17 cellular contexts compared by ENCODE assay signal in genomic region chr21:34939673-34940321, GRCh38.
DNase-seq lines count a peak whose midpoint lies in the region; ATAC-seq, FAIRE-seq and TF ChIP-seq lines count a peak whose summit lies in the region.
"Had no signal": no experiment of that assay in that cellular context is flagged by ENCODE, and none has a peak within 500 bp of the region (broad histone marks: within the 10 kb centered on the region; RNA-seq: fewer than 3 reads in every experiment).

No MANE protein-coding gene starts in this region.

- no peak for ATAC-seq in activated CD8-positive, alpha-beta T cell treated with anti-CD3 and anti-CD28 coated beads for 36 hours
- ATAC-seq in activated CD8-positive, alpha-beta T cell treated with anti-CD3 and anti-CD28 coated beads, Interleukin-2, amount 10 ng/mL, durations not matched to agents 7 days and 5 days = no peak
- ATAC-seq in T-cell (replicated peaks in 1 of 4) = no peak
- no peak for ATAC-seq in naive thymus-derived CD4-positive, alpha-beta T cell
- ATAC-seq in upper lobe of right lung = no peak
- no peak for ATAC-seq in Right ventricle myocardium inferior
- ATAC-seq: activated CD4-positive, CD25-positive, alpha-beta regulatory T cell treated with anti-CD3 and anti-CD28 coated beads, Interleukin-2, amount 50 U/mL, for 24 hours had no signal

- H3K27ac ChIP-seq in naive thymus-derived CD4-positive, alpha-beta T cell (ENCODE audit: low read depth, low read length) = no peak overlapping the region
- no peak overlapping the region for H3K27ac ChIP-seq in upper lobe of right lung
- no peak overlapping the region for H3K27ac ChIP-seq in small intestine (ENCODE audit: low read depth in 1 of 2, low read length in 1 of 2)
- H3K27ac ChIP-seq: parathyroid adenoma, thoracic aorta had no signal

- no peaks in the 10 kb centered on the region for H3K36me3 Mint-ChIP-seq in activated CD8-positive, alpha-beta T cell treated with anti-CD3 and anti-CD28 coated beads for 36 hours (ENCODE audit: low read depth)
- H3K36me3 Mint-ChIP-seq in activated CD8-positive, alpha-beta T cell treated with anti-CD3 and anti-CD28 coated beads, Interleukin-2, amount 10 ng/mL, durations not matched to agents 7 days and 5 days (ENCODE audit: low read depth) = peaks cover 4% of the 10 kb centered on the region
- H3K36me3 Mint-ChIP-seq in Calu3 (ENCODE audit: insufficient read depth, unreplicated experiment) = no peaks in the 10 kb centered on the region
- H3K36me3 Mint-ChIP-seq in T-cell = peaks cover 4% of the 10 kb centered on the region
- H3K36me3 Mint-ChIP-seq in naive thymus-derived CD4-positive, alpha-beta T cell = peaks cover 0 to 7% (median 4%) of the 10 kb centered on the region in 5 donors

- CTCF ChIA-PET in activated CD8-positive, alpha-beta T cell treated with anti-CD3 and anti-CD28 coated beads for 36 hours (lab: Charles Lee) = interaction anchor here (0.9 kb wide), 1 partner anchor 28 kb away, joined by 3 read pairs; no protein-coding TSS in a partner anchor
- CTCF ChIA-PET in activated CD8-positive, alpha-beta T cell treated with anti-CD3 and anti-CD28 coated beads, Interleukin-2, amount 10 ng/mL, durations not matched to agents 7 days and 5 days (lab: Charles Lee) = no interaction called here
- CTCF ChIA-PET in Calu3 (lab: Charles Lee) (no interaction called here), T-cell (lab: Charles Lee) (interaction anchor here (0.6 to 0.7 kb wide), 2 partner anchors 15 to 112 kb away, joined by 3 read pairs; no protein-coding TSS in a partner anchor)
- CTCF ChIA-PET in naive thymus-derived CD4-positive, alpha-beta T cell (lab: Charles Lee) = no interaction called here

- FAIRE-seq in small intestine (lab: Jason Lieb, UNC) = no peak
- FAIRE-seq: HTR-8/SVneo had no signal

- no peak overlapping the region for H3K4me3 Mint-ChIP-seq in activated CD8-positive, alpha-beta T cell treated with anti-CD3 and anti-CD28 coated beads for 36 hours
- no peak overlapping the region for H3K4me3 Mint-ChIP-seq in activated CD8-positive, alpha-beta T cell treated with anti-CD3 and anti-CD28 coated beads, Interleukin-2, amount 10 ng/mL, durations not matched to agents 7 days and 5 days
- no peak overlapping the region for H3K4me3 Mint-ChIP-seq in Calu3 (ENCODE audit: low read depth, unreplicated experiment)
- H3K4me3 Mint-ChIP-seq in T-cell = no peak overlapping the region
- peak overlapping the region in 4 of 10 donors; percentile 3 to 29 (median 21) for H3K4me3 Mint-ChIP-seq in naive thymus-derived CD4-positive, alpha-beta T cell
- H3K4me3 Mint-ChIP-seq: T-helper 2 cell treated with Interferon-gamma antibody and Interleukin-4, amounts not matched to agents 5 μg/mL and 100 μg/mL, for 36 hours had no signal

- no TSS peak for BruUV-seq in Calu3 (replicated peaks; lab: Mats Ljungman, UMichigan)

- H3K27me3 ChIP-seq in naive thymus-derived CD4-positive, alpha-beta T cell (ENCODE audit: control insufficient read depth in 2 of 2, insufficient read depth in 2 of 2, low read length in 2 of 2) = no peaks in the 10 kb centered on the region
- H3K27me3 ChIP-seq in upper lobe of right lung = no peaks in the 10 kb centered on the region
- H3K27me3 ChIP-seq in small intestine (ENCODE audit: control insufficient read depth in 2 of 2, insufficient read depth in 2 of 2, low read length in 2 of 2) = no peaks in the 10 kb centered on the region

- no peaks in the 10 kb centered on the region for H3K27me3 Mint-ChIP-seq in activated CD8-positive, alpha-beta T cell treated with anti-CD3 and anti-CD28 coated beads for 36 hours
- H3K27me3 Mint-ChIP-seq in activated CD8-positive, alpha-beta T cell treated with anti-CD3 and anti-CD28 coated beads, Interleukin-2, amount 10 ng/mL, durations not matched to agents 7 days and 5 days (ENCODE audit: low read depth) = peaks cover 6% of the 10 kb centered on the region
- H3K27me3 Mint-ChIP-seq in Calu3 (ENCODE audit: unreplicated experiment) (no peaks in the 10 kb centered on the region), T-cell (no peaks in the 10 kb centered on the region)
- H3K27me3 Mint-ChIP-seq in naive thymus-derived CD4-positive, alpha-beta T cell = no peaks in the 10 kb centered on the region

- H3K27ac Mint-ChIP-seq in activated CD8-positive, alpha-beta T cell treated with anti-CD3 and anti-CD28 coated beads for 36 hours = peak overlapping the region; percentile 40
- H3K27ac Mint-ChIP-seq in activated CD8-positive, alpha-beta T cell treated with anti-CD3 and anti-CD28 coated beads, Interleukin-2, amount 10 ng/mL, durations not matched to agents 7 days and 5 days = no peak overlapping the region
- no peak overlapping the region for H3K27ac Mint-ChIP-seq in Calu3 (ENCODE audit: unreplicated experiment)
- H3K27ac Mint-ChIP-seq in T-cell = peak overlapping the region; percentile 81 to 88
- peak overlapping the region in 8 of 9 donors; percentile 60 to 96 (median 84) for H3K27ac Mint-ChIP-seq in naive thymus-derived CD4-positive, alpha-beta T cell
- H3K27ac Mint-ChIP-seq: T-helper 2 cell treated with Interferon-gamma antibody and Interleukin-4, amounts not matched to agents 5 μg/mL and 100 μg/mL, for 36 hours had no signal

- no peak overlapping the region for H3K4me3 ChIP-seq in naive thymus-derived CD4-positive, alpha-beta T cell (ENCODE audit: low read length)
- H3K4me3 ChIP-seq in upper lobe of right lung (no peak overlapping the region), small intestine (ENCODE audit: low read depth in 1 of 2, low read length in 2 of 2) (no peak overlapping the region)
- H3K4me3 ChIP-seq: thoracic aorta had no signal

- no peak for DNase-seq in activated CD8-positive, alpha-beta T cell treated with anti-CD3 and anti-CD28 coated beads for 36 hours
- DNase-seq in activated CD8-positive, alpha-beta T cell treated with anti-CD3 and anti-CD28 coated beads, Interleukin-2, amount 10 ng/mL, durations not matched to agents 7 days and 5 days = no peak
- DNase-seq in Calu3 = peak; percentile 8
- DNase-seq in T-cell = no peak
- no peak for DNase-seq in naive thymus-derived CD4-positive, alpha-beta T cell
- no peak for DNase-seq in upper lobe of right lung
- no peak for DNase-seq in Right ventricle myocardium inferior (ENCODE audit: missing footprints)
- DNase-seq in small intestine = no peak
- DNase-seq: MM.1S; NCI-H2081 treated with DMSO at 0.1 percent for 48 hours; NCI-H510A treated with DMSO at 0.1 percent for 48 hours; stimulated activated CD4-positive, alpha-beta T cell treated with anti-CD3 and anti-CD28 coated beads, Interleukin-4, amount 100 ng/mL, for 4 hours had no signal

- intact Hi-C loops in activated CD8-positive, alpha-beta T cell treated with anti-CD3 and anti-CD28 coated beads for 36 hours (cut with micrococcal nuclease) = loop anchor here (5.0 kb wide), 1 partner anchor 108 kb away; the partner anchor contains the start of gene RUNX1
- intact Hi-C loops in Calu3 (cut with micrococcal nuclease; ENCODE audit: unreplicated experiment) = no loop called here
- intact Hi-C loops in naive thymus-derived CD4-positive, alpha-beta T cell (cut with micrococcal nuclease) = no loop called here
- intact Hi-C loops in upper lobe of right lung (cut with DNase I) = no loop called here
- intact Hi-C loops in Right ventricle myocardium inferior (cut with DNase I) = no loop called here

- 77 to 87% (median 84%) methylated on average over 6 of the region's 6 CpGs for WGBS in small intestine, 3 donors

- H3K9me3 Mint-ChIP-seq in activated CD8-positive, alpha-beta T cell treated with anti-CD3 and anti-CD28 coated beads for 36 hours = no peaks in the 10 kb centered on the region
- no peaks in the 10 kb centered on the region for H3K9me3 Mint-ChIP-seq in activated CD8-positive, alpha-beta T cell treated with anti-CD3 and anti-CD28 coated beads, Interleukin-2, amount 10 ng/mL, durations not matched to agents 7 days and 5 days (ENCODE audit: insufficient read depth)
- H3K9me3 Mint-ChIP-seq in Calu3 (ENCODE audit: low read depth, unreplicated experiment) (no peaks in the 10 kb centered on the region), T-cell (no peaks in the 10 kb centered on the region)
- no peaks in the 10 kb centered on the region for H3K9me3 Mint-ChIP-seq in naive thymus-derived CD4-positive, alpha-beta T cell
- H3K9me3 Mint-ChIP-seq: T-helper 2 cell treated with Interferon-gamma antibody and Interleukin-4, amounts not matched to agents 5 μg/mL and 100 μg/mL, for 36 hours had no signal

- no peaks in the 10 kb centered on the region for H3K36me3 ChIP-seq in naive thymus-derived CD4-positive, alpha-beta T cell (ENCODE audit: control insufficient read depth in 2 of 3, insufficient read depth in 3 of 3, low read length in 3 of 3)
- H3K36me3 ChIP-seq in upper lobe of right lung (no peaks in the 10 kb centered on the region), small intestine (ENCODE audit: control insufficient read depth in 2 of 2, insufficient read depth in 2 of 2, low read length in 2 of 2) (no peaks in the 10 kb centered on the region)
- H3K36me3 ChIP-seq: thoracic aorta had no signal

- no peaks in the 10 kb centered on the region for H3K9me3 ChIP-seq in naive thymus-derived CD4-positive, alpha-beta T cell (ENCODE audit: control insufficient read depth in 2 of 3, low read length in 3 of 3)
- no peaks in the 10 kb centered on the region for H3K9me3 ChIP-seq in upper lobe of right lung
- H3K9me3 ChIP-seq in small intestine (ENCODE audit: control insufficient read depth, low read depth) = no peaks in the 10 kb centered on the region
- H3K9me3 ChIP-seq: thoracic aorta had no signal

- TF ChIP-seq CTCF in activated CD8-positive, alpha-beta T cell treated with anti-CD3 and anti-CD28 coated beads for 36 hours (IDR thresholded peaks at IDR 0.05) = no peak
- TF ChIP-seq CTCF in Calu3 (IDR thresholded peaks at IDR 0.05; ENCODE audit: unreplicated experiment) (no peak), upper lobe of right lung (IDR thresholded peaks at IDR 0.05) (no peak)

- POLR2A ChIA-PET in activated CD8-positive, alpha-beta T cell treated with anti-CD3 and anti-CD28 coated beads for 36 hours (lab: Charles Lee) = interaction anchor here (1.1 to 1.3 kb wide), 3 partner anchors 17 to 50 kb away, joined by 3 to 4 read pairs (median 3); no protein-coding TSS in a partner anchor
- POLR2A ChIA-PET in activated CD8-positive, alpha-beta T cell treated with anti-CD3 and anti-CD28 coated beads, Interleukin-2, amount 10 ng/mL, durations not matched to agents 7 days and 5 days (lab: Charles Lee) = no interaction called here
- POLR2A ChIA-PET in T-cell (lab: Charles Lee) = no interaction called here
- POLR2A ChIA-PET in naive thymus-derived CD4-positive, alpha-beta T cell (lab: Charles Lee) = interaction anchor here (0.5 to 1.3 kb wide), 2 partner anchors 8 to 48 kb away, joined by 3 read pairs; no protein-coding TSS in a partner anchor

- H3K4me1 ChIP-seq in naive thymus-derived CD4-positive, alpha-beta T cell (ENCODE audit: control insufficient read depth in 2 of 2, insufficient read depth in 2 of 2, low read length in 2 of 2) = peaks cover 33 to 80% of the 10 kb centered on the region in 2 donors
- H3K4me1 ChIP-seq in upper lobe of right lung = no peaks in the 10 kb centered on the region
- H3K4me1 ChIP-seq in small intestine (ENCODE audit: control insufficient read depth in 2 of 2, insufficient read depth in 1 of 2, low read depth in 1 of 2, low read length in 1 of 2) = no peaks in the 10 kb centered on the region
- H3K4me1 ChIP-seq: parathyroid adenoma had no signal

- H3K4me1 Mint-ChIP-seq in activated CD8-positive, alpha-beta T cell treated with anti-CD3 and anti-CD28 coated beads for 36 hours (ENCODE audit: low read depth) = peaks cover 91% of the 10 kb centered on the region
- peaks cover 42% of the 10 kb centered on the region for H3K4me1 Mint-ChIP-seq in activated CD8-positive, alpha-beta T cell treated with anti-CD3 and anti-CD28 coated beads, Interleukin-2, amount 10 ng/mL, durations not matched to agents 7 days and 5 days (ENCODE audit: low read depth)
- H3K4me1 Mint-ChIP-seq in Calu3 (ENCODE audit: low read depth, unreplicated experiment) (peaks cover 37% of the 10 kb centered on the region), T-cell (peaks cover 96 to 99% (median 97%) of the 10 kb centered on the region in 3 donors)
- H3K4me1 Mint-ChIP-seq in naive thymus-derived CD4-positive, alpha-beta T cell = peaks cover 63 to 98% (median 94%) of the 10 kb centered on the region in 7 donors

Comparison
In these comparisons a context has a peak if more than half of its experiments do, and no peak if none do; other contexts are left out.
1. H3K27ac Mint-ChIP-seq: peak in activated CD8-positive, alpha-beta T cell treated with anti-CD3 and anti-CD28 coated beads for 36 hours (single experiment), T-cell (2 of 2) and naive thymus-derived CD4-positive, alpha-beta T cell (8 of 9); none in activated CD8-positive, alpha-beta T cell treated with anti-CD3 and anti-CD28 coated beads, Interleukin-2, amount 10 ng/mL, durations not matched to agents 7 days and 5 days (single experiment) and Calu3 (single experiment).
2. CTCF ChIA-PET loops: an anchor here in activated CD8-positive, alpha-beta T cell treated with anti-CD3 and anti-CD28 coated beads for 36 hours (0.9 kb wide) and T-cell (0.6 to 0.7 kb wide); none called in activated CD8-positive, alpha-beta T cell treated with anti-CD3 and anti-CD28 coated beads, Interleukin-2, amount 10 ng/mL, durations not matched to agents 7 days and 5 days, Calu3 and naive thymus-derived CD4-positive, alpha-beta T cell.
3. POLR2A ChIA-PET loops: an anchor here in activated CD8-positive, alpha-beta T cell treated with anti-CD3 and anti-CD28 coated beads for 36 hours (1.1 to 1.3 kb wide) and naive thymus-derived CD4-positive, alpha-beta T cell (0.5 to 1.3 kb wide); none called in activated CD8-positive, alpha-beta T cell treated with anti-CD3 and anti-CD28 coated beads, Interleukin-2, amount 10 ng/mL, durations not matched to agents 7 days and 5 days and T-cell.